Comparison of ENCODE assay signal across 9 cellular contexts in genomic region chr10:110860576-110861241, GRCh38. TPM values are rescaled to one million over a fixed set of nuclear protein-coding genes. Genes with fewer than 3 reads are reported as not detected.
DNase-seq lines count a peak whose midpoint lies in the region; ATAC-seq, FAIRE-seq and TF ChIP-seq lines count a peak whose summit lies in the region.
"Had no signal": no experiment of that assay in that cellular context is flagged by ENCODE, and none has a peak within 500 bp of the region (broad histone marks: within the 10 kb centered on the region; RNA-seq: fewer than 3 reads in every experiment).

No MANE protein-coding gene starts in this region.

- no peaks in the 10 kb centered on the region for H3K36me3 Mint-ChIP-seq in activated T-cell treated with anti-CD3 and anti-CD28 coated beads, Interleukin-2, amount 50 U/mL, for 4 hours (ENCODE audit: insufficient read depth)

- H3K9ac ChIP-seq in BLaER1, result peak overlapping the region; percentile 23
- no peak overlapping the region for H3K9ac ChIP-seq in kidney (ENCODE audit: low read length in 2 of 2)

- peak overlapping the region; percentile 27 for H3K4me3 Mint-ChIP-seq in activated T-cell treated with anti-CD3 and anti-CD28 coated beads, Interleukin-2, amount 50 U/mL, for 4 hours

- DNase-seq in activated T-cell treated with anti-CD3 and anti-CD28 coated beads, Interleukin-2, amount 50 U/mL, for 4 hours, result no peak
- DNase-seq in right lobe of liver (no peak), MV-4-11 (lab: John Stamatoyannopoulos, UW) (no peak), NCI-H146 treated with DMSO at 0.1 percent for 48 hours (lab: John Stamatoyannopoulos, UW; ENCODE audit: unreplicated experiment) (no peak), kidney (no peak)

- H3K27ac ChIP-seq in BLaER1 (peak overlapping the region; percentile 91), right lobe of liver (peak overlapping the region in 2 of 3 donors; percentile 57 to 60), kidney (ENCODE audit: low read depth in 2 of 2, low read length in 2 of 2) (no peak overlapping the region)

- no peaks in the 10 kb centered on the region for H3K27me3 ChIP-seq in BLaER1
- H3K27me3 ChIP-seq in right lobe of liver, result no peaks in the 10 kb centered on the region

- peak overlapping the region; percentile 77 for H3K4me2 ChIP-seq in BLaER1

- TF ChIP-seq CTCF in right lobe of liver (IDR thresholded peaks at IDR 0.05) (no peak), kidney (IDR thresholded peaks at IDR 0.05; ENCODE audit: borderline replicate concordance, extremely low read depth, insufficient read depth) (no peak)

- intact Hi-C loops in right lobe of liver (cut with DNase I), result no loop called here
- intact Hi-C loops in kidney (cut with DNase I), result no loop called here

- 71% methylated on average over 4 of the region's 7 CpGs for WGBS in right lobe of liver (ENCODE audit: insufficient coverage, low coverage, low lambda C conversion rate, missing lambda C conversion rate)

- ATAC-seq in GM19324 (IDR thresholded peaks at IDR 0.05; ENCODE audit: low FRiP score, unreplicated experiment) (peak; percentile 70), HG03378 (IDR thresholded peaks at IDR 0.05; ENCODE audit: unreplicated experiment) (peak; percentile 47), right lobe of liver (peak in 3 of 4 donors; percentile 2 to 11 (median 4))
- ATAC-seq in activated T-cell treated with anti-CD3 and anti-CD28 coated beads, Interleukin-2, amount 50 U/mL, for 4 hours, result peak; percentile 57 to 61

- H3K9me3 ChIP-seq in BLaER1 (no peaks in the 10 kb centered on the region), right lobe of liver (no peaks in the 10 kb centered on the region), kidney (ENCODE audit: control insufficient read depth in 1 of 2, low read length in 2 of 2) (no peaks in the 10 kb centered on the region)

- peaks cover 83% of the 10 kb centered on the region for H3K4me1 ChIP-seq in BLaER1
- H3K4me1 ChIP-seq in right lobe of liver, result peaks cover 0 to 48% (median 23%) of the 10 kb centered on the region in 4 donors
- H3K4me1 ChIP-seq in kidney (ENCODE audit: control insufficient read depth in 1 of 2, insufficient read depth in 1 of 2, low read depth in 1 of 2, low read length in 2 of 2), result peaks cover 11 to 15% of the 10 kb centered on the region in 2 donors

- FAIRE-seq in kidney (lab: Jason Lieb, UNC), result no peak
- FAIRE-seq: astrocyte had no signal

- no peak overlapping the region for H3K4me3 ChIP-seq in BLaER1
- H3K4me3 ChIP-seq in right lobe of liver, result no peak overlapping the region
- no peak overlapping the region for H3K4me3 ChIP-seq in kidney (ENCODE audit: low read length in 2 of 2)

- no peak for TF ChIP-seq POLR2A in right lobe of liver (IDR thresholded peaks at IDR 0.05)

- H3K36me3 ChIP-seq in BLaER1 (no peaks in the 10 kb centered on the region), right lobe of liver (no peaks in the 10 kb centered on the region), kidney (ENCODE audit: control insufficient read depth in 1 of 2, insufficient read depth in 2 of 2, low read length in 2 of 2) (no peaks in the 10 kb centered on the region)

- H3K27me3 Mint-ChIP-seq in activated T-cell treated with anti-CD3 and anti-CD28 coated beads, Interleukin-2, amount 50 U/mL, for 4 hours (ENCODE audit: low read depth), result no peaks in the 10 kb centered on the region

- H4K20me1 ChIP-seq in BLaER1, result no peaks in the 10 kb centered on the region

- H3K4me1 Mint-ChIP-seq in activated T-cell treated with anti-CD3 and anti-CD28 coated beads, Interleukin-2, amount 50 U/mL, for 4 hours (ENCODE audit: low read depth), result peaks cover 89% of the 10 kb centered on the region

- no peaks in the 10 kb centered on the region for H3K9me3 Mint-ChIP-seq in activated T-cell treated with anti-CD3 and anti-CD28 coated beads, Interleukin-2, amount 50 U/mL, for 4 hours

RNA-seq across cellular contexts. Expression of gene PDCD4, which starts 11.0 kb away (rescaled TPM):
- 10 to 100 TPM; 36.5 to 55.1 (median 41.3) TPM for total RNA-seq in activated T-cell treated with anti-CD3 and anti-CD28 coated beads, Interleukin-2, amount 50 U/mL, for 4 hours
- total RNA-seq in right lobe of liver (100 to 1,000 TPM in 1 of 6 experiments, 10 to 100 TPM in 5; 10.8 to 105 (median 32.5) TPM), kidney (75.9 TPM)
- 57.7 TPM for polyA plus RNA-seq in kidney (ENCODE audit: insufficient read depth, low read depth, low replicate concordance)

RNA-seq across cellular contexts. Expression of gene BBIP1, which starts 58.3 kb away (rescaled TPM):
- total RNA-seq in activated T-cell treated with anti-CD3 and anti-CD28 coated beads, Interleukin-2, amount 50 U/mL, for 4 hours, result 10 to 100 TPM; 23.7 to 25.6 (median 24.7) TPM
- total RNA-seq in right lobe of liver (10 to 100 TPM in 5 of 6 experiments, 1 to 10 TPM in 1; 9.4 to 15.7 (median 11.5) TPM), kidney (34.8 TPM)
- polyA plus RNA-seq in kidney (ENCODE audit: insufficient read depth, low read depth, low replicate concordance), result 36.1 TPM

RNA-seq across cellular contexts. Expression of gene SHOC2, which starts 58.7 kb away (rescaled TPM):
- total RNA-seq in activated T-cell treated with anti-CD3 and anti-CD28 coated beads, Interleukin-2, amount 50 U/mL, for 4 hours, result 10 to 100 TPM; 33.0 to 43.3 (median 41.8) TPM
- 10 to 100 TPM; 16.0 to 28.6 (median 22.2) TPM for total RNA-seq in right lobe of liver
- total RNA-seq in kidney, result 66.8 TPM
- polyA plus RNA-seq in kidney (ENCODE audit: insufficient read depth, low read depth, low replicate concordance), result 18.0 TPM

Comparison
In these comparisons a context has a peak if more than half of its experiments do, and no peak if none do; other contexts are left out.
1. H3K27ac ChIP-seq: peak in BLaER1 (single experiment) and right lobe of liver (2 of 3); none in kidney (0 of 2).
2. ATAC-seq: peak in every context shown above with its lines; median percentile 70 in GM19324; 59 in activated T-cell treated with anti-CD3 and anti-CD28 coated beads, Interleukin-2, amount 50 U/mL, for 4 hours; 47 in HG03378; 4 in right lobe of liver.